14 cellular contexts compared by ENCODE assay signal in the genomic region with DNA sequence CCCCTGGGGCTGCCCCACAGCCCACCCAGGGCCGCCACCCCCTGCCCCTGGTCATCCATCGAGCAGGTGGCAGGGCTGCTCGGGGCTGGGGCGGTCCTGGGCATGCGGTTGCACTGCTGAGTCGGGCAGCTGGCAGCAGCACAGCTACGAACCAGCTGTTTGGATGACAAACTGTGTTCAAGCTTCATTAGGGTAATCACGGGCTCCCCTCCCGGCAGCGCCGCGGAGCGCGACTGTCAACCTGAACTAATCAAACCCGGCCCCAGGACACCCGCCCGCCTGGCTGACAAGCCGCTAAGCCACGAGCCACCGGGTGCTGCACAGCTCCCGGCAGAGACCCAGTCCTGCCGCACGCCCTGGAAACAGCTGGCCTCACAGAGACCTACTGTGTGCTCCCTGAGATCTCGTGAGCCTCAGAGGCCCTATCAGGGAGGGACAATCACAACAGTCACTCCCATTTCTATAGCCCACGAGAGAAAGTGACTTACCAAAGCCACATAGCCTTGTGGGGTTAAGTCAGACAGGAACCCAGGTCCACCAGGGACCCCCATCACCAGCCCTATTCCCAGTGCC.
DNase-seq lines count a peak whose midpoint lies in the region; ATAC-seq and TF ChIP-seq lines count a peak whose summit lies in the region.
"Had no signal": no experiment of that assay in that cellular context is flagged by ENCODE, and none has a peak within 500 bp of the region (broad histone marks: within the 10 kb centered on the region; RNA-seq: fewer than 3 reads in every experiment).

No MANE protein-coding gene starts in this region.

- no peaks in the 10 kb centered on the region for H3K36me3 ChIP-seq in Loucy (ENCODE audit: insufficient read depth, low read length)
- no peaks in the 10 kb centered on the region for H3K36me3 ChIP-seq in left lung
- H3K36me3 ChIP-seq in PC-3 (ENCODE audit: low read depth, low read length): no peaks in the 10 kb centered on the region
- H3K36me3 ChIP-seq in aorta (ENCODE audit: control insufficient read depth in 1 of 2, insufficient read depth in 2 of 2, low read length in 1 of 2): no peaks in the 10 kb centered on the region

- CTCF ChIA-PET in CD4-positive, alpha-beta T cell (lab: Charles Lee): no interaction called here
- CTCF ChIA-PET in PC-3 (lab: Charles Lee): no interaction called here

- no peaks in the 10 kb centered on the region for H3K9me3 ChIP-seq in CD4-positive, alpha-beta T cell (ENCODE audit: control insufficient read depth, low read length)
- H3K9me3 ChIP-seq in Loucy (ENCODE audit: insufficient read depth, low read depth, low read length) (no peaks in the 10 kb centered on the region), left lung (no peaks in the 10 kb centered on the region), PC-3 (ENCODE audit: low read length) (no peaks in the 10 kb centered on the region), aorta (ENCODE audit: control insufficient read depth, low read length) (no peaks in the 10 kb centered on the region)

- no peak overlapping the region for H3K4me2 ChIP-seq in Loucy (ENCODE audit: low read depth, low read length, poor library complexity, severe bottlenecking)
- H3K4me2 ChIP-seq in PC-3 (ENCODE audit: low read length): no peak overlapping the region

- DNase-seq in CD4-positive, alpha-beta T cell: no peak
- DNase-seq in RPMI8226 (peak; percentile 90), left lung (no peak), PC-3 (no peak), T1000 (lab: John Stamatoyannopoulos, UW) (no peak), aorta (no peak), NOMO-1 (lab: John Stamatoyannopoulos, UW; ENCODE audit: unreplicated experiment in 2 of 2) (no peak)
- DNase-seq: Kasumi-1; NK-92 treated with Interleukin-12 subunit alpha and Interleukin-12 subunit beta, amount 100 ng/mL, for 24 hours; right cardiac atrium had no signal

- peaks cover 69% of the 10 kb centered on the region for H3K4me1 ChIP-seq in Loucy (ENCODE audit: insufficient read depth, low read length, poor library complexity, severe bottlenecking)
- H3K4me1 ChIP-seq in left lung: no peaks in the 10 kb centered on the region
- H3K4me1 ChIP-seq in PC-3 (ENCODE audit: insufficient read depth, low read length): no peaks in the 10 kb centered on the region
- H3K4me1 ChIP-seq in aorta (ENCODE audit: control insufficient read depth in 1 of 2, insufficient read depth in 2 of 2, low read length in 2 of 2): no peaks in the 10 kb centered on the region

- no peak for ATAC-seq in CD4-positive, alpha-beta T cell (ENCODE audit: poor library complexity)
- peak; percentile 17 for ATAC-seq in left lung
- no peak for ATAC-seq in PC-3
- no peak for ATAC-seq in aorta (ENCODE audit: low FRiP score)
- ATAC-seq: activated CD4-positive, CD25-positive, alpha-beta regulatory T cell treated with anti-CD3 and anti-CD28 coated beads, Interleukin-2, amount 50 U/mL, for 24 hours; right cardiac atrium had no signal

- H3K27ac ChIP-seq in CD4-positive, alpha-beta T cell (ENCODE audit: low read depth, low read length): no peak overlapping the region
- no peak overlapping the region for H3K27ac ChIP-seq in left lung
- H3K27ac ChIP-seq in PC-3 (ENCODE audit: low read length): no peak overlapping the region
- H3K27ac ChIP-seq in aorta (ENCODE audit: low read depth in 1 of 2, low read length in 2 of 2): no peak overlapping the region
- H3K27ac ChIP-seq: C4-2B, coronary artery had no signal

- H3K27me3 ChIP-seq in CD4-positive, alpha-beta T cell (ENCODE audit: control insufficient read depth, insufficient read depth, low read length): no peaks in the 10 kb centered on the region
- H3K27me3 ChIP-seq in Loucy (ENCODE audit: insufficient read depth, low read length, poor library complexity, severe bottlenecking) (no peaks in the 10 kb centered on the region), left lung (peaks cover 0 to 5% of the 10 kb centered on the region in 2 donors), PC-3 (ENCODE audit: low read length) (no peaks in the 10 kb centered on the region), aorta (ENCODE audit: control insufficient read depth in 1 of 2, insufficient read depth in 2 of 2, low read length in 1 of 2) (no peaks in the 10 kb centered on the region)

- H3K27me3 Mint-ChIP-seq in CD4-positive, alpha-beta T cell: no peaks in the 10 kb centered on the region

- no peak overlapping the region for H2AFZ ChIP-seq in Loucy (ENCODE audit: low read length)
- no peak overlapping the region for H2AFZ ChIP-seq in PC-3 (ENCODE audit: low read length)

- no peaks in the 10 kb centered on the region for H4K20me1 ChIP-seq in Loucy (ENCODE audit: insufficient read depth, low read length, poor library complexity, severe bottlenecking)
- no peaks in the 10 kb centered on the region for H4K20me1 ChIP-seq in PC-3 (ENCODE audit: low read length)

- H3F3A ChIP-seq in Loucy (ENCODE audit: low read depth) (no peaks in the 10 kb centered on the region), PC-3 (ENCODE audit: low read length, unreplicated experiment) (no peaks in the 10 kb centered on the region)

- H3K4me3 Mint-ChIP-seq in CD4-positive, alpha-beta T cell: no peak overlapping the region

- no peaks in the 10 kb centered on the region for H3K36me3 Mint-ChIP-seq in CD4-positive, alpha-beta T cell (ENCODE audit: low read depth)

- no peak for TF ChIP-seq CTCF in CD4-positive, alpha-beta T cell (IDR thresholded peaks at IDR 0.05)
- TF ChIP-seq CTCF in Loucy (conservative IDR thresholded peaks at IDR 0.05; ENCODE audit: low read length) (no peak), left lung (IDR thresholded peaks at IDR 0.05) (no peak), PC-3 (conservative IDR thresholded peaks at IDR 0.05; ENCODE audit: low read depth, low read length) (no peak)

- intact Hi-C loops in CD4-positive, alpha-beta T cell (cut with DNase I, micrococcal nuclease): no loop called here
- intact Hi-C loops in left lung (cut with DNase I) (no loop called here), PC-3 (cut with micrococcal nuclease) (no loop called here), aorta (cut with DNase I) (no loop called here)

- H3K4me3 ChIP-seq in Loucy (ENCODE audit: low read length, poor library complexity, severe bottlenecking) (no peak overlapping the region), left lung (no peak overlapping the region), PC-3 (ENCODE audit: low read length) (no peak overlapping the region), aorta (ENCODE audit: low read length in 2 of 2) (no peak overlapping the region)
- H3K4me3 ChIP-seq: coronary artery had no signal

- WGBS in aorta, 2 donors: 69% methylated on average over 25 of the region's 25 CpGs

- H3K79me2 ChIP-seq in Loucy (ENCODE audit: insufficient read depth, low read length): peaks cover 37% of the 10 kb centered on the region
- H3K79me2 ChIP-seq in PC-3 (ENCODE audit: low read length): no peaks in the 10 kb centered on the region

- BruUV-seq in PC-3 (replicated peaks; lab: Mats Ljungman, UMichigan): no TSS peak

- H3K9me3 Mint-ChIP-seq in CD4-positive, alpha-beta T cell: no peaks in the 10 kb centered on the region

- POLR2A ChIA-PET in CD4-positive, alpha-beta T cell (lab: Charles Lee): no interaction called here
- POLR2A ChIA-PET in PC-3 (lab: Charles Lee; ENCODE audit: unreplicated experiment): no interaction called here

- H3K27ac Mint-ChIP-seq in CD4-positive, alpha-beta T cell: peak overlapping the region; percentile 13

- H3K4me1 Mint-ChIP-seq in CD4-positive, alpha-beta T cell (ENCODE audit: low read depth): peaks cover 59% of the 10 kb centered on the region

- peak overlapping the region; percentile 41 for H3K9ac ChIP-seq in Loucy (ENCODE audit: low read depth, low read length, poor library complexity, severe bottlenecking)
- no peak overlapping the region for H3K9ac ChIP-seq in PC-3 (ENCODE audit: low read length)

- H3K9me2 ChIP-seq in Loucy (replicated peaks; ENCODE audit: low read depth, low read length): no peaks in the 10 kb centered on the region
- no peaks in the 10 kb centered on the region for H3K9me2 ChIP-seq in PC-3 (replicated peaks; ENCODE audit: low read length)
